27 cellular contexts compared by ENCODE assay signal in genomic region chr11:69836401-69836800, GRCh38. TPM values are rescaled to one million over a fixed set of nuclear protein-coding genes. Genes with fewer than 3 reads are reported as not detected.
A peak's percentile ranks its signal among the peaks of the same experiment; 100 is the strongest.
DNase-seq lines count a peak whose midpoint lies in the region; ATAC-seq and TF ChIP-seq lines count a peak whose summit lies in the region.
"Had no signal": no experiment of that assay in that cellular context is flagged by ENCODE, and none has a peak within 500 bp of the region (broad histone marks: within the 10 kb centered on the region; RNA-seq: fewer than 3 reads in every experiment).

No MANE protein-coding gene starts in this region.

- H3K27ac ChIP-seq in endodermal cell (ENCODE audit: low read depth, low read length) (no peak overlapping the region), neuronal stem cell (replicated peaks; ENCODE audit: low read length) (no peak overlapping the region), spleen (no peak overlapping the region), GM23248 (no peak overlapping the region), testis (no peak overlapping the region)
- H3K27ac ChIP-seq: BLaER1, HL-60, KMS-11, RWPE1 had no signal

- H3K27me3 ChIP-seq in endodermal cell (ENCODE audit: control insufficient read depth, insufficient read depth, low read length, poor library complexity, severe bottlenecking): no peaks in the 10 kb centered on the region
- H3K27me3 ChIP-seq in neuronal stem cell (ENCODE audit: control insufficient read depth in 3 of 3, insufficient read depth in 3 of 3, low read depth in 1 of 3, low read length in 3 of 3): peaks cover 0 to 28% (median 0%) of the 10 kb centered on the region in 3 experiments
- H3K27me3 ChIP-seq in spleen (replicated peaks in 1 of 7): peaks cover 0 to 85% (median 29%) of the 10 kb centered on the region in 7 donors
- peaks cover 43% of the 10 kb centered on the region for H3K27me3 ChIP-seq in GM23248 (replicated peaks; ENCODE audit: insufficient read depth)
- H3K27me3 ChIP-seq in testis: no peaks in the 10 kb centered on the region

- H3K27ac Mint-ChIP-seq in activated CD8-positive, alpha-beta memory T cell treated with anti-CD3 and anti-CD28 coated beads, Interleukin-2, amount 10 ng/mL, durations not matched to agents 7 days and 5 days: no peak overlapping the region
- no peak overlapping the region for H3K27ac Mint-ChIP-seq in endodermal cell
- H3K27ac Mint-ChIP-seq: CD4-positive, CD25-positive, alpha-beta regulatory T cell; GM23338; IgD-negative memory B cell had no signal

- H4K91ac ChIP-seq in neuronal stem cell (ENCODE audit: low read depth, low read length, poor library complexity): no peak overlapping the region

- ATAC-seq in activated CD8-positive, alpha-beta memory T cell treated with anti-CD3 and anti-CD28 coated beads, Interleukin-2, amount 10 ng/mL, durations not matched to agents 7 days and 5 days: no peak
- ATAC-seq in HG03469 (IDR thresholded peaks at IDR 0.05; ENCODE audit: unreplicated experiment): no peak
- ATAC-seq: GM23338 had no signal

- no peak overlapping the region for H3K23ac ChIP-seq in neuronal stem cell (ENCODE audit: low read depth, low read length, poor library complexity)

- H3K9ac ChIP-seq in endodermal cell (ENCODE audit: extremely low read depth, low read length, poor library complexity, severe bottlenecking): no peak overlapping the region
- no peak overlapping the region for H3K9ac ChIP-seq in neuronal stem cell (ENCODE audit: low read depth, low read length, poor library complexity)
- no peak overlapping the region for H3K9ac ChIP-seq in GM23248
- H3K9ac ChIP-seq: BLaER1, KMS-11 had no signal

- H2AK5ac ChIP-seq in neuronal stem cell (ENCODE audit: low read depth, low read length): peak overlapping the region; percentile 97

- H2BK5ac ChIP-seq in neuronal stem cell (ENCODE audit: low read length): no peak overlapping the region

- peaks cover 3% of the 10 kb centered on the region for H3K36me3 Mint-ChIP-seq in activated CD8-positive, alpha-beta memory T cell treated with anti-CD3 and anti-CD28 coated beads, Interleukin-2, amount 10 ng/mL, durations not matched to agents 7 days and 5 days
- H3K36me3 Mint-ChIP-seq in endodermal cell (ENCODE audit: low read depth): no peaks in the 10 kb centered on the region
- H3K36me3 Mint-ChIP-seq: CD4-positive, CD25-positive, alpha-beta regulatory T cell had no signal

- intact Hi-C loops in spleen (cut with DNase I; ENCODE audit: low total_unique reads): no loop called here
- intact Hi-C loops in testis (cut with DNase I; ENCODE audit: low total_unique reads): no loop called here

- peaks cover 4% of the 10 kb centered on the region for H3K9me3 Mint-ChIP-seq in activated CD8-positive, alpha-beta memory T cell treated with anti-CD3 and anti-CD28 coated beads, Interleukin-2, amount 10 ng/mL, durations not matched to agents 7 days and 5 days (ENCODE audit: low read depth)
- H3K9me3 Mint-ChIP-seq in endodermal cell: no peaks in the 10 kb centered on the region
- H3K9me3 Mint-ChIP-seq: CD4-positive, CD25-positive, alpha-beta regulatory T cell; GM23338 had no signal

- H2BK15ac ChIP-seq in neuronal stem cell (ENCODE audit: low read length): no peak overlapping the region

- H3K4me3 ChIP-seq in endodermal cell (ENCODE audit: low read length) (no peak overlapping the region), neuronal stem cell (ENCODE audit: low read length in 2 of 2) (no peak overlapping the region), spleen (no peak overlapping the region), GM23248 (no peak overlapping the region), testis (no peak overlapping the region)
- H3K4me3 ChIP-seq: BLaER1, GM23338 had no signal

- no peak overlapping the region for H2BK120ac ChIP-seq in neuronal stem cell (ENCODE audit: low read depth, low read length)

- no peak overlapping the region for H4K8ac ChIP-seq in neuronal stem cell (ENCODE audit: low read depth, low read length)

- in situ Hi-C loops in GM23248 (cut with MboI): no loop called here

- H2AFZ ChIP-seq in neuronal stem cell (ENCODE audit: low read length) (no peak overlapping the region), GM23248 (no peak overlapping the region)
- H2AFZ ChIP-seq: GM23338 had no signal

- H3K4ac ChIP-seq in neuronal stem cell (ENCODE audit: low read length): no peak overlapping the region

- H3K18ac ChIP-seq in neuronal stem cell (ENCODE audit: low read length): peak overlapping the region; percentile 78

- no peaks in the 10 kb centered on the region for H3F3A ChIP-seq in GM23248 (ENCODE audit: insufficient read depth)

- 91% methylated on average over 5 to 17 of the region's 17 CpGs for WGBS in endodermal cell (ENCODE audit: insufficient coverage in 1 of 2, insufficient read length in 1 of 2), 2 experiments
- WGBS in neuronal stem cell (ENCODE audit: extremely low coverage in 2 of 2, insufficient read length in 2 of 2, insufficient replicate concordance in 1 of 2), 2 donors: no CpG with 5 or more reads among the region's 17 CpGs
- WGBS in spleen, 5 donors: 80 to 89% (median 83%) methylated on average over 15 to 17 of the region's 17 CpGs
- WGBS in GM23248 (ENCODE audit: low coverage in 1 of 2, low lambda C conversion rate in 2 of 2, missing lambda C conversion rate in 2 of 2), 2 experiments: 59 to 62% methylated on average over 17 of the region's 17 CpGs
- 77 to 82% methylated on average over 11 to 17 of the region's 17 CpGs for WGBS in testis, 2 donors

- H3K4me3 Mint-ChIP-seq in activated CD8-positive, alpha-beta memory T cell treated with anti-CD3 and anti-CD28 coated beads, Interleukin-2, amount 10 ng/mL, durations not matched to agents 7 days and 5 days: no peak overlapping the region
- no peak overlapping the region for H3K4me3 Mint-ChIP-seq in endodermal cell
- H3K4me3 Mint-ChIP-seq: CD4-positive, CD25-positive, alpha-beta regulatory T cell; GM23338; IgD-negative memory B cell had no signal

- H3K4me1 ChIP-seq in endodermal cell (ENCODE audit: control insufficient read depth, insufficient read depth, low read length) (peaks cover 5% of the 10 kb centered on the region), neuronal stem cell (ENCODE audit: control insufficient read depth in 2 of 2, insufficient read depth in 1 of 2, low read depth in 1 of 2, low read length in 2 of 2) (peaks cover 5 to 29% of the 10 kb centered on the region in 2 donors), spleen (peaks cover 0 to 3% (median 0%) of the 10 kb centered on the region in 6 donors), GM23248 (ENCODE audit: insufficient read depth) (no peaks in the 10 kb centered on the region), testis (no peaks in the 10 kb centered on the region)

- peaks cover 23% of the 10 kb centered on the region for H3K4me1 Mint-ChIP-seq in activated CD8-positive, alpha-beta memory T cell treated with anti-CD3 and anti-CD28 coated beads, Interleukin-2, amount 10 ng/mL, durations not matched to agents 7 days and 5 days
- peaks cover 11% of the 10 kb centered on the region for H3K4me1 Mint-ChIP-seq in endodermal cell
- H3K4me1 Mint-ChIP-seq: CD4-positive, CD25-positive, alpha-beta regulatory T cell; IgD-negative memory B cell had no signal

- DNase-seq in activated CD8-positive, alpha-beta memory T cell treated with anti-CD3 and anti-CD28 coated beads, Interleukin-2, amount 50 U/mL, for 48 hours: peak; percentile 13
- DNase-seq in activated CD8-positive, alpha-beta memory T cell treated with anti-CD3 and anti-CD28 coated beads, Interleukin-2, amount 10 ng/mL, durations not matched to agents 7 days and 5 days: no peak
- DNase-seq in endodermal cell (peak; percentile 21), neuronal stem cell (ENCODE audit: low spot score) (no peak), spleen (peak; percentile 15), GM23248 (no peak), testis (no peak)
- DNase-seq: CD4-positive, CD25-positive, alpha-beta regulatory T cell; COR-L47; HCEC 1CT; MM.1S; NCI-H1417; NCI-H1694 treated with DMSO at 0.1 percent for 48 hours; NCI-H2081; NCI-H2227 treated with DMSO at 0.1 percent for 48 hours; NCI-H526 treated with DMSO at 0.1 percent for 48 hours; SHP77 had no signal

- no peak overlapping the region for H3K14ac ChIP-seq in neuronal stem cell (ENCODE audit: low read length)

- TF ChIP-seq POLR2A in spleen (IDR thresholded peaks at IDR 0.05): no peak
- TF ChIP-seq POLR2A in testis (IDR thresholded peaks at IDR 0.05): no peak

- CTCF ChIA-PET in activated CD8-positive, alpha-beta memory T cell treated with anti-CD3 and anti-CD28 coated beads, Interleukin-2, amount 10 ng/mL, durations not matched to agents 7 days and 5 days (lab: Charles Lee): no interaction called here

- peaks cover 51% of the 10 kb centered on the region for H3K27me3 Mint-ChIP-seq in activated CD8-positive, alpha-beta memory T cell treated with anti-CD3 and anti-CD28 coated beads, Interleukin-2, amount 10 ng/mL, durations not matched to agents 7 days and 5 days
- H3K27me3 Mint-ChIP-seq in endodermal cell (ENCODE audit: insufficient read depth): peaks cover 4% of the 10 kb centered on the region

- H3K9me3 ChIP-seq in endodermal cell (ENCODE audit: control insufficient read depth, low read length) (no peaks in the 10 kb centered on the region), neuronal stem cell (replicated peaks in 1 of 2; ENCODE audit: control insufficient read depth in 2 of 2, insufficient read depth in 1 of 2, low read depth in 1 of 2, low read length in 2 of 2) (peaks cover 0 to 5% of the 10 kb centered on the region in 2 donors), spleen (no peaks in the 10 kb centered on the region), GM23248 (ENCODE audit: low read depth) (no peaks in the 10 kb centered on the region), testis (no peaks in the 10 kb centered on the region)
- H3K9me3 ChIP-seq: BLaER1 had no signal

- H2BK12ac ChIP-seq in neuronal stem cell (ENCODE audit: low read length): peak overlapping the region; percentile 63

- no peaks in the 10 kb centered on the region for H4K20me1 ChIP-seq in GM23248 (ENCODE audit: insufficient read depth)
- H4K20me1 ChIP-seq: BLaER1 had no signal

- no peaks in the 10 kb centered on the region for H3K9me2 ChIP-seq in GM23248 (ENCODE audit: insufficient read depth)

- H3K79me1 ChIP-seq in neuronal stem cell (ENCODE audit: low read depth, low read length): no peaks in the 10 kb centered on the region

- H3K36me3 ChIP-seq in endodermal cell (ENCODE audit: control insufficient read depth, insufficient read depth, low read length) (no peaks in the 10 kb centered on the region), neuronal stem cell (replicated peaks in 1 of 2; ENCODE audit: control insufficient read depth in 2 of 2, insufficient read depth in 2 of 2, low read length in 2 of 2) (no peaks in the 10 kb centered on the region), spleen (no peaks in the 10 kb centered on the region), GM23248 (ENCODE audit: low read depth) (no peaks in the 10 kb centered on the region), testis (ENCODE audit: low read depth, missing control alignments) (no peaks in the 10 kb centered on the region)
- H3K36me3 ChIP-seq: BLaER1 had no signal

- H3K4me2 ChIP-seq in neuronal stem cell (ENCODE audit: insufficient read depth, low read length, poor library complexity, severe bottlenecking) (no peak overlapping the region), GM23248 (ENCODE audit: unreplicated experiment) (no peak overlapping the region)
- H3K4me2 ChIP-seq: GM23338, KMS-11 had no signal

- no peaks in the 10 kb centered on the region for H3K79me2 ChIP-seq in GM23248 (ENCODE audit: insufficient read depth)

- TF ChIP-seq CTCF in endodermal cell (conservative IDR thresholded peaks at IDR 0.05) (no peak), spleen (IDR thresholded peaks at IDR 0.05 in 8 of 11, conservative IDR thresholded peaks at IDR 0.05 in 3 of 11) (no peak), testis (IDR thresholded peaks at IDR 0.05) (no peak)

RNA-seq across cellular contexts. Expression of gene FGF3, which starts 17.2 kb away (rescaled TPM):
- not detected for total RNA-seq in activated CD8-positive, alpha-beta memory T cell treated with anti-CD3 and anti-CD28 coated beads, Interleukin-2, amount 10 ng/mL, durations not matched to agents 7 days and 5 days
- total RNA-seq in endodermal cell (not detected), spleen (not detected), testis (under 1 TPM in 1 of 2 donors, not detected in 1; 0.50 TPM)
- 0.39 TPM for polyA plus RNA-seq in endodermal cell (2013, experiment 1 of 2)
- polyA plus RNA-seq in endodermal cell (2013, experiment 2 of 2): 0.41 TPM
- polyA plus RNA-seq in neuronal stem cell (2013, experiment 1 of 2): 0.13 TPM
- polyA plus RNA-seq in neuronal stem cell (2013, experiment 2 of 2): 0.26 TPM
- polyA plus RNA-seq in spleen (not detected), GM23248 (2016; fragmentation: Nextera tagmentation; extraction: Ambion mirVana) (not detected in 2 replicates), testis (ENCODE audit: insufficient read depth, low read depth, low replicate concordance) (not detected)
- total RNA-seq in GM23248 (2014; rRNA removed; shearing (Covaris generic)): not detected in 2 replicates
- total RNA-seq: A172; CD4-positive, CD25-positive, alpha-beta regulatory T cell; NCI-H460; SK-MEL-5 had no signal
- polyA plus RNA-seq: CD4-positive, CD25-positive, alpha-beta regulatory T cell; GM23338; IgD-negative memory B cell had no signal

Comparison
In these comparisons a context has a peak if more than half of its experiments do, and no peak if none do; other contexts are left out.
1. DNase-seq: peak in activated CD8-positive, alpha-beta memory T cell treated with anti-CD3 and anti-CD28 coated beads, Interleukin-2, amount 50 U/mL, for 48 hours (single experiment), endodermal cell (single experiment) and spleen (single experiment); none in activated CD8-positive, alpha-beta memory T cell treated with anti-CD3 and anti-CD28 coated beads, Interleukin-2, amount 10 ng/mL, durations not matched to agents 7 days and 5 days (single experiment), neuronal stem cell (single experiment), GM23248 (single experiment) and testis (single experiment).